In genomic region chr6:149313070-149313469, GRCh38 we compare ENCODE assay signal across 22 cellular contexts.
"Had no signal": no experiment of that assay in that cellular context is flagged by ENCODE, and none has a peak within 500 bp of the region (broad histone marks: within the 10 kb centered on the region; RNA-seq: fewer than 3 reads in every experiment).

No MANE protein-coding gene starts in this region.

- H3K27ac Mint-ChIP-seq: memory B cell; natural killer cell treated with Interleukin-12 subunit alpha and Interleukin-12 subunit beta and Interleukin-15 and Interleukin-18, amount 100 ng/mL, for 72 hours; neural progenitor cell; progenitor cell of endocrine pancreas; stimulated activated naive CD8-positive, alpha-beta T cell treated with anti-CD3 and anti-CD28 coated beads, Interleukin-15, amount 100 ng/mL, for 72 hours; type B pancreatic cell had no signal

- H3K4me1 Mint-ChIP-seq: memory B cell had no signal

- H3K9me3 Mint-ChIP-seq: memory B cell; natural killer cell treated with Interleukin-12 subunit alpha and Interleukin-12 subunit beta and Interleukin-15 and Interleukin-18, amount 100 ng/mL, for 72 hours; type B pancreatic cell had no signal

- ATAC-seq: left lobe of liver; natural killer cell treated with Interleukin-12 subunit alpha and Interleukin-12 subunit beta and Interleukin-15 and Interleukin-18, amount 100 ng/mL, for 72 hours; sciatic nerve; stimulated activated naive CD8-positive, alpha-beta T cell treated with anti-CD3 and anti-CD28 coated beads, Interleukin-15, amount 100 ng/mL, for 72 hours had no signal

- DNase-seq: dermis blood vessel endothelial cell; effector memory CD4-positive, alpha-beta T cell; stimulated activated CD4-positive, alpha-beta T cell treated with anti-CD3 and anti-CD28 coated beads, Interleukin-12 subunit alpha, Interleukin-12 subunit beta, amount 100 ng/mL, for 4 hours; stimulated activated CD4-positive, alpha-beta T cell treated with anti-CD3 and anti-CD28 coated beads, Interleukin-1b, Interleukin-23, amount 100 ng/mL, for 48 hours; stimulated activated CD4-positive, alpha-beta T cell treated with anti-CD3 and anti-CD28 coated beads, Interleukin-4, amount 100 ng/mL, for 1 hour; stimulated activated CD8-positive, alpha-beta memory T cell treated with anti-CD3 and anti-CD28 coated beads, Interleukin-4, amount 100 ng/mL, for 48 hours; stimulated activated naive CD4-positive, alpha-beta T cell; stimulated activated naive CD8-positive, alpha-beta T cell treated with anti-CD3 and anti-CD28 coated beads, Interleukin-15, amount 100 ng/mL, for 72 hours; thyroid gland had no signal

- H3K36me3 ChIP-seq: esophagus muscularis mucosa, neural progenitor cell, suprapubic skin, thyroid gland had no signal

- H3K4me1 ChIP-seq: parathyroid adenoma had no signal

- H3K27ac ChIP-seq: coronary artery, esophagus muscularis mucosa, neural progenitor cell, parathyroid adenoma, suprapubic skin, thyroid gland had no signal

- H3K27me3 ChIP-seq: esophagus muscularis mucosa, neural progenitor cell, thyroid gland had no signal

- H3K4me3 Mint-ChIP-seq: memory B cell; natural killer cell treated with Interleukin-12 subunit alpha and Interleukin-12 subunit beta and Interleukin-15 and Interleukin-18, amount 100 ng/mL, for 72 hours; neural progenitor cell; stimulated activated naive CD8-positive, alpha-beta T cell treated with anti-CD3 and anti-CD28 coated beads, Interleukin-15, amount 100 ng/mL, for 72 hours; type B pancreatic cell had no signal

- H3K27me3 Mint-ChIP-seq: stimulated activated naive CD8-positive, alpha-beta T cell treated with anti-CD3 and anti-CD28 coated beads, Interleukin-15, amount 100 ng/mL, for 72 hours; type B pancreatic cell had no signal

- H3K36me3 Mint-ChIP-seq: memory B cell; natural killer cell treated with Interleukin-12 subunit alpha and Interleukin-12 subunit beta and Interleukin-15 and Interleukin-18, amount 100 ng/mL, for 72 hours; neural progenitor cell; type B pancreatic cell had no signal

- H3K4me3 ChIP-seq: coronary artery, esophagus muscularis mucosa, lung, neural progenitor cell, smooth muscle cell, suprapubic skin, thyroid gland had no signal

- H3K9me3 ChIP-seq: esophagus muscularis mucosa, suprapubic skin, thyroid gland had no signal
